26 cellular contexts compared by ENCODE assay signal in genomic region chr1:240619901-240620621, GRCh38. TPM values are rescaled to one million over a fixed set of nuclear protein-coding genes. Genes with fewer than 3 reads are reported as not detected.
A peak's percentile ranks its signal among the peaks of the same experiment; 100 is the strongest.
DNase-seq lines count a peak whose midpoint lies in the region; ATAC-seq and TF ChIP-seq lines count a peak whose summit lies in the region.
"Had no signal": no experiment of that assay in that cellular context is flagged by ENCODE, and none has a peak within 500 bp of the region (broad histone marks: within the 10 kb centered on the region; RNA-seq: fewer than 3 reads in every experiment).

No MANE protein-coding gene starts in this region.

- no peaks in the 10 kb centered on the region for H3K9me3 ChIP-seq in WERI-Rb-1 (ENCODE audit: severe bottlenecking)
- H3K9me3 ChIP-seq: gastroesophageal sphincter had no signal

- intact Hi-C loops in activated CD4-positive, alpha-beta T cell treated with anti-CD3 and anti-CD28 coated beads, Interleukin-2, amount 10 ng/mL, durations not matched to agents 24 days and 14 days (cut with micrococcal nuclease) = no loop called here

- DNase-seq in NCI-H146 (lab: John Stamatoyannopoulos, UW) = peak; percentile 24
- DNase-seq in NCI-H146 treated with DMSO at 0.1 percent for 48 hours (lab: John Stamatoyannopoulos, UW; ENCODE audit: unreplicated experiment) = no peak
- DNase-seq in WERI-Rb-1 = peak; percentile 95
- DNase-seq in left lobe of liver (ENCODE audit: low spot score) = peak; percentile 51
- peak; percentile 43 for DNase-seq in retina
- DNase-seq in stimulated activated naive CD4-positive, alpha-beta T cell (lab: John Stamatoyannopoulos, UW) = no peak
- DNase-seq in activated CD4-positive, alpha-beta T cell treated with anti-CD3 and anti-CD28 coated beads, Interleukin-2, amount 10 ng/mL, durations not matched to agents 24 days and 14 days = no peak
- DNase-seq: 8988T; activated CD4-positive, alpha-beta T cell treated with anti-CD3 and anti-CD28 coated beads, Interleukin-2, amount 50 U/mL, for 48 hours; activated gamma-delta T cell treated with Interleukin-2 at 50 U/mL for 16 hours; amygdala; central memory CD4-positive, alpha-beta T cell; DMS79 treated with DMSO at 0.1 percent for 48 hours; erythroblast; H7; Kasumi-1; kidney glomerular epithelial cell; NCI-H774; PC-9; SIG-M5; stimulated activated CD4-positive, alpha-beta T cell treated with anti-CD3 and anti-CD28 coated beads, Interleukin-15, amount 100 ng/mL, for 24 hours had no signal

- peak overlapping the region; percentile 20 for H3K4me3 ChIP-seq in WERI-Rb-1 (ENCODE audit: low read depth, low read length)
- H3K4me3 ChIP-seq: gastroesophageal sphincter, PC-9 had no signal

- H3K27ac Mint-ChIP-seq in activated CD4-positive, alpha-beta T cell treated with anti-CD3 and anti-CD28 coated beads, Interleukin-2, amount 10 ng/mL, durations not matched to agents 24 days and 14 days = no peak overlapping the region
- H3K27ac Mint-ChIP-seq: T-helper 1 cell treated with Interleukin-12 subunit alpha and Interleukin-12 subunit beta and Interleukin-4 antibody, amounts not matched to agents 30 μg/mL and 1 μg/mL, for 36 hours had no signal

- H3K36me3 Mint-ChIP-seq in activated CD4-positive, alpha-beta T cell treated with anti-CD3 and anti-CD28 coated beads, Interleukin-2, amount 10 ng/mL, durations not matched to agents 24 days and 14 days (ENCODE audit: low read depth) = no peaks in the 10 kb centered on the region

- H3K36me3 ChIP-seq in WERI-Rb-1 = no peaks in the 10 kb centered on the region
- H3K36me3 ChIP-seq: gastroesophageal sphincter had no signal

- H3K4me1 Mint-ChIP-seq in activated CD4-positive, alpha-beta T cell treated with anti-CD3 and anti-CD28 coated beads, Interleukin-2, amount 10 ng/mL, durations not matched to agents 24 days and 14 days = peaks cover 1% of the 10 kb centered on the region

- peaks cover 3% of the 10 kb centered on the region for H3K9me3 Mint-ChIP-seq in activated CD4-positive, alpha-beta T cell treated with anti-CD3 and anti-CD28 coated beads, Interleukin-2, amount 10 ng/mL, durations not matched to agents 24 days and 14 days
- H3K9me3 Mint-ChIP-seq: T-helper 1 cell treated with Interleukin-12 subunit alpha and Interleukin-12 subunit beta and Interleukin-4 antibody, amounts not matched to agents 30 μg/mL and 1 μg/mL, for 36 hours had no signal

- no peaks in the 10 kb centered on the region for H3K27me3 ChIP-seq in WERI-Rb-1 (ENCODE audit: insufficient read depth, low read depth, severe bottlenecking)

- ATAC-seq in left lobe of liver = peak; percentile 88
- ATAC-seq in HG02884 (IDR thresholded peaks at IDR 0.05; ENCODE audit: unreplicated experiment) = no peak
- ATAC-seq: gastroesophageal sphincter had no signal

- no peak overlapping the region for H3K27ac ChIP-seq in WERI-Rb-1
- H3K27ac ChIP-seq: gastroesophageal sphincter, PC-9 had no signal

- TF ChIP-seq CTCF in WERI-Rb-1 (IDR thresholded peaks at IDR 0.05; ENCODE audit: low read depth, low read length) = no peak

- no peak overlapping the region for H3K4me3 Mint-ChIP-seq in activated CD4-positive, alpha-beta T cell treated with anti-CD3 and anti-CD28 coated beads, Interleukin-2, amount 10 ng/mL, durations not matched to agents 24 days and 14 days
- H3K4me3 Mint-ChIP-seq: T-helper 1 cell treated with Interleukin-12 subunit alpha and Interleukin-12 subunit beta and Interleukin-4 antibody, amounts not matched to agents 30 μg/mL and 1 μg/mL, for 36 hours had no signal

- peaks cover 6% of the 10 kb centered on the region for H3K27me3 Mint-ChIP-seq in activated CD4-positive, alpha-beta T cell treated with anti-CD3 and anti-CD28 coated beads, Interleukin-2, amount 10 ng/mL, durations not matched to agents 24 days and 14 days

RNA-seq across cellular contexts. Expression of gene GREM2, which starts 8.1 kb away (rescaled TPM):
- 20.1 TPM for total RNA-seq in left lobe of liver
- 0.05 TPM in 1 of 2 replicates, not detected in the other for total RNA-seq in activated CD4-positive, alpha-beta T cell treated with anti-CD3 and anti-CD28 coated beads, Interleukin-2, amount 10 ng/mL, durations not matched to agents 24 days and 14 days
- total RNA-seq: HT1080, PC-9, renal cortical epithelial cell had no signal

Comparison
In these comparisons a context has a peak if more than half of its experiments do, and no peak if none do; other contexts are left out.
1. DNase-seq: peak in NCI-H146 (single experiment), WERI-Rb-1 (single experiment), left lobe of liver (single experiment) and retina (single experiment); none in NCI-H146 treated with DMSO at 0.1 percent for 48 hours (single experiment), stimulated activated naive CD4-positive, alpha-beta T cell (0 of 6) and activated CD4-positive, alpha-beta T cell treated with anti-CD3 and anti-CD28 coated beads, Interleukin-2, amount 10 ng/mL, durations not matched to agents 24 days and 14 days (single experiment).
2. RNA of gene GREM2, which starts 8.1 kb away (total RNA-seq): 20.1 TPM in left lobe of liver (single experiment); 0.05 TPM in activated CD4-positive, alpha-beta T cell treated with anti-CD3 and anti-CD28 coated beads, Interleukin-2, amount 10 ng/mL, durations not matched to agents 24 days and 14 days; every median in the first group is over 10 times any median in the second.